1 cellular context compared by ENCODE assay signal in the genomic region with DNA sequence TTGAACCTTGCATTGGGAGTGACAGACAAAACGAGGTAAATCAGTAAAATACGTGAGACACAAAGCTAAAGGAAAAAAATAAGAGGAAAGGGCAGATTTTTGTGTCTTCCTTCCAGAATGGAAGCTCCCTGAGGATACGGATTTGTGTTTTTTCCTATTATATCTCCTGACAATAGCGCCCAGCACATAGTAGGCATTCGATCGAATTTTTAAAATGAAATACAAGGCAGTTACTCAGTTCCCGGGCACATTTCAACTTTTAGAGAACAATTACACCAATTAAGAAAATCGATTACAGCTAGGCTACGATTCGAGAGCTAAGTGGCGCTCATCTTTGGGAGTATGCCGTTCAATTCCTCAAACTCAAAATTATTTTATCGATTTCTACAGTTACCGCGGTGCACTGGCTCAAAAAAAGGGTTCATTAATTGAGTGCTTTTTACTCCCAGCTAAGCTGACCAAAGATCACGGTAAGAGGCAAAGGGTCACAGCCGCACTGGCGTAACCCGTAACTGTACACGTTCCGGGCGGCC.
TF ChIP-seq lines count a peak whose summit lies in the region.

No MANE protein-coding gene starts in this region.

TF ChIP-seq in GM12878, 131 proteins besides CTCF, POLR2A, EP300 and RAD21:
- TF ChIP-seq EGR1 (IDR thresholded peaks at IDR 0.05; ENCODE audit: borderline replicate concordance in 1 of 2, low read depth in 2 of 2, low read length in 2 of 2) (no peak), NR2F1 (conservative IDR thresholded peaks at IDR 0.05) (0 out of 2 replicates have a peak, but pooled peaks have one; percentile 88), ESRRA (IDR thresholded peaks at IDR 0.05; ENCODE audit: low read length) (no peak), CHD2 (IDR thresholded peaks at IDR 0.05; ENCODE audit: borderline replicate concordance, low read depth, low read length) (no peak)
- TF ChIP-seq, protein P1, sequence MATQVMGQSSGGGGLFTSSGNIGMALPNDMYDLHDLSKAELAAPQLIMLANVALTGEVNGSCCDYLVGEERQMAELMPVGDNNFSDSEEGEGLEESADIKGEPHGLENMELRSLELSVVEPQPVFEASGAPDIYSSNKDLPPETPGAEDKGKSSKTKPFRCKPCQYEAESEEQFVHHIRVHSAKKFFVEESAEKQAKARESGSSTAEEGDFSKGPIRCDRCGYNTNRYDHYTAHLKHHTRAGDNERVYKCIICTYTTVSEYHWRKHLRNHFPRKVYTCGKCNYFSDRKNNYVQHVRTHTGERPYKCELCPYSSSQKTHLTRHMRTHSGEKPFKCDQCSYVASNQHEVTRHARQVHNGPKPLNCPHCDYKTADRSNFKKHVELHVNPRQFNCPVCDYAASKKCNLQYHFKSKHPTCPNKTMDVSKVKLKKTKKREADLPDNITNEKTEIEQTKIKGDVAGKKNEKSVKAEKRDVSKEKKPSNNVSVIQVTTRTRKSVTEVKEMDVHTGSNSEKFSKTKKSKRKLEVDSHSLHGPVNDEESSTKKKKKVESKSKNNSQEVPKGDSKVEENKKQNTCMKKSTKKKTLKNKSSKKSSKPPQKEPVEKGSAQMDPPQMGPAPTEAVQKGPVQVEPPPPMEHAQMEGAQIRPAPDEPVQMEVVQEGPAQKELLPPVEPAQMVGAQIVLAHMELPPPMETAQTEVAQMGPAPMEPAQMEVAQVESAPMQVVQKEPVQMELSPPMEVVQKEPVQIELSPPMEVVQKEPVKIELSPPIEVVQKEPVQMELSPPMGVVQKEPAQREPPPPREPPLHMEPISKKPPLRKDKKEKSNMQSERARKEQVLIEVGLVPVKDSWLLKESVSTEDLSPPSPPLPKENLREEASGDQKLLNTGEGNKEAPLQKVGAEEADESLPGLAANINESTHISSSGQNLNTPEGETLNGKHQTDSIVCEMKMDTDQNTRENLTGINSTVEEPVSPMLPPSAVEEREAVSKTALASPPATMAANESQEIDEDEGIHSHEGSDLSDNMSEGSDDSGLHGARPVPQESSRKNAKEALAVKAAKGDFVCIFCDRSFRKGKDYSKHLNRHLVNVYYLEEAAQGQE (IDR thresholded peaks at IDR 0.05; ENCODE audit: low read depth, low read length), result no peak
TF ChIP-seq in GM12878: peak in this region for 1.
